In the genomic region with DNA sequence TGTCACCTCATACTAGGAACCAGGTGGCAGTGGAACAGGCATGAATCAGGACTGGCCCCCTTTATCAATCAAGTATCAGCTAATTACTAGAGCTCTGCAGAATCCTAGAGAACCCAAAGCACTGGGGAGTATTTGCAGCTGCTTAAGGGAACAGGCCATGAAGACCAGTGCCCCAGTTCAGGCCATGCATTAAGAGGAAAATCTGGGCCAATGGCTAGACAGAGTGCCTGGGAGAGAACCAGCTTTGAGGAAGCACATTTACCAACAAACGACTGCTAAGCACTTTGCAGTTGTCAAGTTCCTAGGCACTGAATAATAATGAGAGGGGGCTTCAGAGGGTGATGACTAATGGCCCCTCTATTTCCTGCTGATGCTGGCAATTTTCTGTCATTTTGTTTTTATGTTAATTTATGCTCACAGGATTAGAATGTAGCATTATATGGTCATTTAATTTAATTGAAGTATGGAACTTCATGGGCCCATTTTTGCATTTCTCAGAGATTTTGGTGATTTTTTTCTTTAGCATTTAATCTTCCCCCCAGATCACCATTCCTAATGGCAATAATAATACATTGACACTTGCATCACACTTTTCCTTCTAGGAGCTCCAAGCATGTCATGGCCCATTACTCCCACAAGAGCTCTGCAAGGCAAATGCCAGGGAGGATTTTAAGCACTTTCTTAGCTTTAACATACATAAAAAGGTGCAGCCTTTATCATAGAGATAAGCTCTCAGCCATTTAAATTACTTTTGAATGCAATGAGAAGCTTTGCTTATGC, we compare ENCODE assay signal across 1 cellular context.
TF ChIP-seq lines count a peak whose summit lies in the region.

No MANE protein-coding gene starts in this region.

TF ChIP-seq in WTC11, 78 proteins besides CTCF, POLR2A, EP300 and RAD21 (continued from another document):
- TF ChIP-seq FOXP4 (CRISPR knock-in tag; IDR thresholded peaks at IDR 0.05) (no peak), ATF1 (CRISPR knock-in tag; IDR thresholded peaks at IDR 0.05) (no peak), HMGA2 (CRISPR knock-in tag; IDR thresholded peaks at IDR 0.05) (no peak), ZBTB21 (CRISPR knock-in tag; IDR thresholded peaks at IDR 0.05; ENCODE audit: borderline replicate concordance) (no peak), GTF2I (CRISPR knock-in tag; conservative IDR thresholded peaks at IDR 0.05) (no peak), E2F4 (CRISPR knock-in tag; IDR thresholded peaks at IDR 0.05; ENCODE audit: borderline replicate concordance, low read depth) (no peak), KAT7 (CRISPR knock-in tag; IDR thresholded peaks at IDR 0.05; ENCODE audit: borderline replicate concordance) (no peak), NFATC4 (CRISPR knock-in tag; IDR thresholded peaks at IDR 0.05) (no peak), IRF2 (CRISPR knock-in tag; IDR thresholded peaks at IDR 0.05; ENCODE audit: borderline replicate concordance, low read depth) (no peak)
- TF ChIP-seq, protein P1, sequence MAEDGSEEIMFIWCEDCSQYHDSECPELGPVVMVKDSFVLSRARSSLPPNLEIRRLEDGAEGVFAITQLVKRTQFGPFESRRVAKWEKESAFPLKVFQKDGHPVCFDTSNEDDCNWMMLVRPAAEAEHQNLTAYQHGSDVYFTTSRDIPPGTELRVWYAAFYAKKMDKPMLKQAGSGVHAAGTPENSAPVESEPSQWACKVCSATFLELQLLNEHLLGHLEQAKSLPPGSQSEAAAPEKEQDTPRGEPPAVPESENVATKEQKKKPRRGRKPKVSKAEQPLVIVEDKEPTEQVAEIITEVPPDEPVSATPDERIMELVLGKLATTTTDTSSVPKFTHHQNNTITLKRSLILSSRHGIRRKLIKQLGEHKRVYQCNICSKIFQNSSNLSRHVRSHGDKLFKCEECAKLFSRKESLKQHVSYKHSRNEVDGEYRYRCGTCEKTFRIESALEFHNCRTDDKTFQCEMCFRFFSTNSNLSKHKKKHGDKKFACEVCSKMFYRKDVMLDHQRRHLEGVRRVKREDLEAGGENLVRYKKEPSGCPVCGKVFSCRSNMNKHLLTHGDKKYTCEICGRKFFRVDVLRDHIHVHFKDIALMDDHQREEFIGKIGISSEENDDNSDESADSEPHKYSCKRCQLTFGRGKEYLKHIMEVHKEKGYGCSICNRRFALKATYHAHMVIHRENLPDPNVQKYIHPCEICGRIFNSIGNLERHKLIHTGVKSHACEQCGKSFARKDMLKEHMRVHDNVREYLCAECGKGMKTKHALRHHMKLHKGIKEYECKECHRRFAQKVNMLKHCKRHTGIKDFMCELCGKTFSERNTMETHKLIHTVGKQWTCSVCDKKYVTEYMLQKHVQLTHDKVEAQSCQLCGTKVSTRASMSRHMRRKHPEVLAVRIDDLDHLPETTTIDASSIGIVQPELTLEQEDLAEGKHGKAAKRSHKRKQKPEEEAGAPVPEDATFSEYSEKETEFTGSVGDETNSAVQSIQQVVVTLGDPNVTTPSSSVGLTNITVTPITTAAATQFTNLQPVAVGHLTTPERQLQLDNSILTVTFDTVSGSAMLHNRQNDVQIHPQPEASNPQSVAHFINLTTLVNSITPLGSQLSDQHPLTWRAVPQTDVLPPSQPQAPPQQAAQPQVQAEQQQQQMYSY (CRISPR knock-in tag; IDR thresholded peaks at IDR 0.05) = no peak
